7 cellular contexts compared by ENCODE assay signal in genomic region chr22:21517374-21517773, GRCh38. TPM values are rescaled to one million over a fixed set of nuclear protein-coding genes. Genes with fewer than 3 reads are reported as not detected.
A peak's percentile ranks its signal among the peaks of the same experiment; 100 is the strongest.
DNase-seq lines count a peak whose midpoint lies in the region; ATAC-seq lines count a peak whose summit lies in the region.
"Not testable (repeated sequence)": the region's sequence is repeated elsewhere in the genome, so short reads cannot be mapped to it uniquely, and the experiment has no call there.

No MANE protein-coding gene starts in this region.

- not testable (repeated sequence) for H3K36me3 Mint-ChIP-seq in central memory CD8-positive, alpha-beta T cell (ENCODE audit: insufficient read depth); naive B cell

- peak; percentile 84 for ATAC-seq in GM18907 (IDR thresholded peaks at IDR 0.05; ENCODE audit: unreplicated experiment)
- peak; percentile 59 for ATAC-seq in GM21529 (IDR thresholded peaks at IDR 0.05; ENCODE audit: unreplicated experiment)
- ATAC-seq in HG02884 (IDR thresholded peaks at IDR 0.05; ENCODE audit: unreplicated experiment): peak; percentile 54
- peak; percentile 88 for ATAC-seq in HG03354 (IDR thresholded peaks at IDR 0.05; ENCODE audit: poor library complexity, severe bottlenecking, unreplicated experiment)
- ATAC-seq in central memory CD8-positive, alpha-beta T cell (replicated peaks; ENCODE audit: extremely low read depth, poor library complexity, severe bottlenecking): peak; percentile 88
- ATAC-seq in naive B cell (ENCODE audit: low read depth in 2 of 2): peak; percentile 82 to 84

- H3K4me1 Mint-ChIP-seq in central memory CD8-positive, alpha-beta T cell; naive B cell: not testable (repeated sequence)

- not testable (repeated sequence) for H3K9me3 Mint-ChIP-seq in central memory CD8-positive, alpha-beta T cell; naive B cell

- not testable (repeated sequence) for H3K4me3 Mint-ChIP-seq in central memory CD8-positive, alpha-beta T cell; naive B cell

- H3K27ac Mint-ChIP-seq in central memory CD8-positive, alpha-beta T cell (ENCODE audit: low read depth); naive B cell: not testable (repeated sequence)

- peak; percentile 83 for DNase-seq in activated CD8-positive, alpha-beta memory T cell treated with anti-CD3 and anti-CD28 coated beads for 24 hours
- not testable (repeated sequence) for DNase-seq in central memory CD8-positive, alpha-beta T cell (ENCODE audit: low spot score in 2 of 2); naive B cell

- H3K27me3 Mint-ChIP-seq in central memory CD8-positive, alpha-beta T cell; naive B cell: not testable (repeated sequence)

RNA-seq across cellular contexts. Expression of gene RIMBP3C, which starts 33.9 kb away (rescaled TPM):
- polyA plus RNA-seq in naive B cell (ENCODE audit: low read depth in 6 of 6): under 1 TPM in 2 of 6 donors, not detected in 4; 0.21 to 0.48 TPM

RNA-seq across cellular contexts. Expression of gene UBE2L3, which starts 50.1 kb away (rescaled TPM):
- polyA plus RNA-seq in naive B cell (ENCODE audit: low read depth in 6 of 6): 100 to 1,000 TPM in 2 of 6 donors, 10 to 100 TPM in 4; 84.4 to 106 (median 95.3) TPM

RNA-seq across cellular contexts. Expression of gene TMEM191C, which starts 50.2 kb away (rescaled TPM):
- polyA plus RNA-seq in naive B cell (ENCODE audit: low read depth in 6 of 6): 1 to 10 TPM in 4 of 6 donors, under 1 TPM in 2; 0.62 to 2.5 (median 1.6) TPM
